Comparison of ENCODE assay signal across 26 cellular contexts in the genomic region with DNA sequence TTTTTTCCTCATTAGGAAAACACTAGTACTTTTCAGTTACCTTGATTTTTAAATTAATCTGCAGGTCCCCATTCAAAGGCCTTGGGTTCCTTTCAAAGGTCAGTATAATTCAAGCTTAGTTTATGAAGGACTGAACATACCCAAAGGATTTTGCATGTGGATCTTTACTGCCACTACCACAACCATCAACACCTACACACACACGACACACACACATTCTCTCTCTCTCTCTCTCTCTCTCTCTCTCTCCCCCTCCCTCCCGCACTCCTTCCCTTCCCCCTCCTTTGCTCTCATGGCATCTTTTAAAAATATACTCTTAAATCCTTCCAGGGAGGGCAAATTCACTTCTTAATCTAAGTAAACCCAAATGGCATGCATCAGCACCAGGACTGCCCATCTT. TPM values are rescaled to one million over a fixed set of nuclear protein-coding genes. Genes with fewer than 3 reads are reported as not detected.
A peak's percentile ranks its signal among the peaks of the same experiment; 100 is the strongest.
DNase-seq lines count a peak whose midpoint lies in the region; ATAC-seq and TF ChIP-seq lines count a peak whose summit lies in the region.
"Had no signal": no experiment of that assay in that cellular context is flagged by ENCODE, and none has a peak within 500 bp of the region (broad histone marks: within the 10 kb centered on the region; RNA-seq: fewer than 3 reads in every experiment).

No MANE protein-coding gene starts in this region.

- DNase-seq in activated CD4-positive, alpha-beta T cell treated with anti-CD3 and anti-CD28 coated beads, Interleukin-2, amount 10 ng/mL, durations not matched to agents 24 days and 14 days, result no peak
- no peak for DNase-seq in activated CD4-positive, alpha-beta T cell treated with anti-CD3 and anti-CD28 coated beads for 1 hour
- DNase-seq in CD4-positive, CD25-positive, alpha-beta regulatory T cell, result no peak
- no peak for DNase-seq in activated CD4-positive, alpha-beta memory T cell treated with anti-CD3 and anti-CD28 coated beads for 36 hours
- no peak for DNase-seq in naive thymus-derived CD4-positive, alpha-beta T cell
- no peak for DNase-seq in AML-193 (lab: John Stamatoyannopoulos, UW)
- no peak for DNase-seq in ACHN
- DNase-seq in body of pancreas, result no peak
- DNase-seq: activated T-cell treated with anti-CD3 and anti-CD28 coated beads, Interleukin-2, amount 50 U/mL, for 48 hours; BE2C; central memory CD4-positive, alpha-beta T cell; DMS79; esophagus squamous epithelium; foreskin melanocyte; GDM1; H7; mammary epithelial cell; NCI-H1436; NCI-H2107; NCI-H748 treated with DMSO at 0.1 percent for 48 hours; stomach; T-cell; tibial artery had no signal

- H3K4me1 Mint-ChIP-seq in activated CD4-positive, alpha-beta T cell treated with anti-CD3 and anti-CD28 coated beads, Interleukin-2, amount 10 ng/mL, durations not matched to agents 24 days and 14 days, result peaks cover 66% of the 10 kb centered on the region
- peaks cover 25 to 42% (median 40%) of the 10 kb centered on the region in 4 donors for H3K4me1 Mint-ChIP-seq in CD4-positive, CD25-positive, alpha-beta regulatory T cell
- H3K4me1 Mint-ChIP-seq in activated CD4-positive, alpha-beta memory T cell treated with anti-CD3 and anti-CD28 coated beads for 36 hours (ENCODE audit: low read depth), result peaks cover 69% of the 10 kb centered on the region
- H3K4me1 Mint-ChIP-seq in naive thymus-derived CD4-positive, alpha-beta T cell, result peaks cover 31 to 75% (median 66%) of the 10 kb centered on the region in 7 donors

- H3K27me3 ChIP-seq in CD4-positive, CD25-positive, alpha-beta regulatory T cell (ENCODE audit: control insufficient read depth, insufficient read depth, low read length), result no peaks in the 10 kb centered on the region
- H3K27me3 ChIP-seq in naive thymus-derived CD4-positive, alpha-beta T cell (ENCODE audit: control insufficient read depth in 2 of 2, insufficient read depth in 2 of 2, low read length in 2 of 2), result no peaks in the 10 kb centered on the region
- no peaks in the 10 kb centered on the region for H3K27me3 ChIP-seq in body of pancreas
- H3K27me3 ChIP-seq: BE2C, esophagus squamous epithelium, SJSA1, stomach, tibial artery had no signal

- TF ChIP-seq CTCF in body of pancreas (IDR thresholded peaks at IDR 0.05), result no peak

- WGBS in body of pancreas, 2 donors, result 88 to 96% methylated on average over 2 of the region's 2 CpGs

- POLR2A ChIA-PET in activated CD4-positive, alpha-beta memory T cell treated with anti-CD3 and anti-CD28 coated beads for 36 hours (lab: Charles Lee), result interaction anchor here (0.7 kb wide), 1 partner anchor 204 kb away, joined by 3 read pairs; no protein-coding TSS in a partner anchor
- POLR2A ChIA-PET in naive thymus-derived CD4-positive, alpha-beta T cell (lab: Charles Lee), result interaction anchor here (0.6 kb wide), 1 partner anchor 123 kb away, joined by 3 read pairs; no protein-coding TSS in a partner anchor

- peaks cover 4% of the 10 kb centered on the region for H3K9me3 Mint-ChIP-seq in activated CD4-positive, alpha-beta T cell treated with anti-CD3 and anti-CD28 coated beads, Interleukin-2, amount 10 ng/mL, durations not matched to agents 24 days and 14 days
- no peaks in the 10 kb centered on the region for H3K9me3 Mint-ChIP-seq in CD4-positive, CD25-positive, alpha-beta regulatory T cell
- H3K9me3 Mint-ChIP-seq in activated CD4-positive, alpha-beta memory T cell treated with anti-CD3 and anti-CD28 coated beads for 36 hours, result no peaks in the 10 kb centered on the region
- no peaks in the 10 kb centered on the region for H3K9me3 Mint-ChIP-seq in naive thymus-derived CD4-positive, alpha-beta T cell
- H3K9me3 Mint-ChIP-seq: activated naive CD4-positive, alpha-beta T cell treated with anti-CD3 and anti-CD28 coated beads, Interleukin-2, amount 50 U/mL, for 24 hours; T-cell had no signal

- peaks cover 8% of the 10 kb centered on the region for H3K4me1 ChIP-seq in CD4-positive, CD25-positive, alpha-beta regulatory T cell (ENCODE audit: control insufficient read depth, insufficient read depth, low read length, poor library complexity, severe bottlenecking)
- peaks cover 7 to 10% of the 10 kb centered on the region in 2 donors for H3K4me1 ChIP-seq in naive thymus-derived CD4-positive, alpha-beta T cell (ENCODE audit: control insufficient read depth in 2 of 2, insufficient read depth in 2 of 2, low read length in 2 of 2)
- peaks cover 14% of the 10 kb centered on the region for H3K4me1 ChIP-seq in body of pancreas
- H3K4me1 ChIP-seq: SJSA1 had no signal

- in situ Hi-C loops in ACHN (cut with HindIII; ENCODE audit: low pct_ligation_motif_present, low pct_unique_long_range_greater_than_20kb, low sequenced_read_pairs), result no loop called here

- H3K4me3 ChIP-seq in CD4-positive, CD25-positive, alpha-beta regulatory T cell (ENCODE audit: low read depth, low read length), result no peak overlapping the region
- no peak overlapping the region for H3K4me3 ChIP-seq in naive thymus-derived CD4-positive, alpha-beta T cell (ENCODE audit: low read length)
- H3K4me3 ChIP-seq in body of pancreas, result no peak overlapping the region
- H3K4me3 ChIP-seq: esophagus squamous epithelium, SJSA1, stomach, tibial artery had no signal

- H3K27ac Mint-ChIP-seq in activated CD4-positive, alpha-beta T cell treated with anti-CD3 and anti-CD28 coated beads, Interleukin-2, amount 10 ng/mL, durations not matched to agents 24 days and 14 days, result peak overlapping the region; percentile 67
- H3K27ac Mint-ChIP-seq in CD4-positive, CD25-positive, alpha-beta regulatory T cell, result peak overlapping the region in 2 of 3 donors; percentile 26 to 37
- peak overlapping the region; percentile 16 for H3K27ac Mint-ChIP-seq in activated CD4-positive, alpha-beta memory T cell treated with anti-CD3 and anti-CD28 coated beads for 36 hours
- H3K27ac Mint-ChIP-seq in naive thymus-derived CD4-positive, alpha-beta T cell, result peak overlapping the region in 7 of 9 donors; percentile 4 to 61 (median 25)

- H3K9me3 ChIP-seq in CD4-positive, CD25-positive, alpha-beta regulatory T cell (ENCODE audit: control insufficient read depth in 2 of 2, low read length in 2 of 2), result no peaks in the 10 kb centered on the region
- no peaks in the 10 kb centered on the region for H3K9me3 ChIP-seq in naive thymus-derived CD4-positive, alpha-beta T cell (ENCODE audit: control insufficient read depth in 2 of 3, low read length in 3 of 3)
- H3K9me3 ChIP-seq in body of pancreas, result no peaks in the 10 kb centered on the region
- H3K9me3 ChIP-seq: BE2C, esophagus squamous epithelium, SJSA1, stomach, tibial artery had no signal

- ATAC-seq in CD4-positive, CD25-positive, alpha-beta regulatory T cell (ENCODE audit: low read depth in 2 of 2), result no peak
- ATAC-seq in naive thymus-derived CD4-positive, alpha-beta T cell, result no peak
- no peak for ATAC-seq in body of pancreas
- ATAC-seq: T-cell had no signal

- TF ChIP-seq POLR2A in body of pancreas (IDR thresholded peaks at IDR 0.05), result no peak

- peaks cover 38% of the 10 kb centered on the region for H3K36me3 ChIP-seq in CD4-positive, CD25-positive, alpha-beta regulatory T cell (ENCODE audit: control insufficient read depth, insufficient read depth, low read length)
- H3K36me3 ChIP-seq in naive thymus-derived CD4-positive, alpha-beta T cell (ENCODE audit: control insufficient read depth in 2 of 3, insufficient read depth in 3 of 3, low read length in 3 of 3), result peaks cover 6 to 40% (median 18%) of the 10 kb centered on the region in 3 experiments
- peaks cover 7 to 18% of the 10 kb centered on the region in 2 donors for H3K36me3 ChIP-seq in body of pancreas (replicated peaks in 1 of 2; ENCODE audit: insufficient read depth in 1 of 2, low read depth in 2 of 2)

- H3K27ac ChIP-seq in CD4-positive, CD25-positive, alpha-beta regulatory T cell (ENCODE audit: insufficient read depth, low read length, poor library complexity, severe bottlenecking), result no peak overlapping the region
- no peak overlapping the region for H3K27ac ChIP-seq in naive thymus-derived CD4-positive, alpha-beta T cell (ENCODE audit: low read depth, low read length)
- no peak overlapping the region for H3K27ac ChIP-seq in body of pancreas
- H3K27ac ChIP-seq: esophagus squamous epithelium, KMS-11, SJSA1, stomach, tibial artery had no signal

- no peak overlapping the region for H3K4me3 Mint-ChIP-seq in activated CD4-positive, alpha-beta T cell treated with anti-CD3 and anti-CD28 coated beads, Interleukin-2, amount 10 ng/mL, durations not matched to agents 24 days and 14 days
- peak overlapping the region in 1 of 4 donors; percentile 49 for H3K4me3 Mint-ChIP-seq in CD4-positive, CD25-positive, alpha-beta regulatory T cell
- H3K4me3 Mint-ChIP-seq in activated CD4-positive, alpha-beta memory T cell treated with anti-CD3 and anti-CD28 coated beads for 36 hours, result no peak overlapping the region
- H3K4me3 Mint-ChIP-seq in naive thymus-derived CD4-positive, alpha-beta T cell, result no peak overlapping the region
- H3K4me3 Mint-ChIP-seq: activated naive CD4-positive, alpha-beta T cell treated with anti-CD3 and anti-CD28 coated beads, Interleukin-2, amount 50 U/mL, for 24 hours; T-cell had no signal

- CTCF ChIA-PET in activated CD4-positive, alpha-beta memory T cell treated with anti-CD3 and anti-CD28 coated beads for 36 hours (lab: Charles Lee), result no interaction called here
- CTCF ChIA-PET in naive thymus-derived CD4-positive, alpha-beta T cell (lab: Charles Lee), result no interaction called here

- intact Hi-C loops in activated CD4-positive, alpha-beta T cell treated with anti-CD3 and anti-CD28 coated beads, Interleukin-2, amount 10 ng/mL, durations not matched to agents 24 days and 14 days (cut with micrococcal nuclease), result no loop called here
- intact Hi-C loops in activated CD4-positive, alpha-beta memory T cell treated with anti-CD3 and anti-CD28 coated beads for 36 hours (cut with micrococcal nuclease), result no loop called here
- intact Hi-C loops in naive thymus-derived CD4-positive, alpha-beta T cell (cut with micrococcal nuclease), result loop anchor here in 1 of 2 donors (1.0 kb wide), 1 partner anchor 9 kb away; no protein-coding TSS in a partner anchor
- intact Hi-C loops in body of pancreas (cut with DNase I), result no loop called here

- no peaks in the 10 kb centered on the region for H3K27me3 Mint-ChIP-seq in activated CD4-positive, alpha-beta T cell treated with anti-CD3 and anti-CD28 coated beads, Interleukin-2, amount 10 ng/mL, durations not matched to agents 24 days and 14 days
- H3K27me3 Mint-ChIP-seq in CD4-positive, CD25-positive, alpha-beta regulatory T cell, result no peaks in the 10 kb centered on the region
- H3K27me3 Mint-ChIP-seq in activated CD4-positive, alpha-beta memory T cell treated with anti-CD3 and anti-CD28 coated beads for 36 hours, result no peaks in the 10 kb centered on the region
- H3K27me3 Mint-ChIP-seq in naive thymus-derived CD4-positive, alpha-beta T cell, result no peaks in the 10 kb centered on the region
- H3K27me3 Mint-ChIP-seq: activated naive CD4-positive, alpha-beta T cell treated with anti-CD3 and anti-CD28 coated beads, Interleukin-2, amount 50 U/mL, for 24 hours; T-cell had no signal

- peaks cover 68% of the 10 kb centered on the region for H3K36me3 Mint-ChIP-seq in activated CD4-positive, alpha-beta T cell treated with anti-CD3 and anti-CD28 coated beads, Interleukin-2, amount 10 ng/mL, durations not matched to agents 24 days and 14 days (ENCODE audit: low read depth)
- peaks cover 45% of the 10 kb centered on the region for H3K36me3 Mint-ChIP-seq in CD4-positive, CD25-positive, alpha-beta regulatory T cell
- H3K36me3 Mint-ChIP-seq in activated CD4-positive, alpha-beta memory T cell treated with anti-CD3 and anti-CD28 coated beads for 36 hours, result peaks cover 79% of the 10 kb centered on the region
- peaks cover 6 to 50% (median 30%) of the 10 kb centered on the region in 5 donors for H3K36me3 Mint-ChIP-seq in naive thymus-derived CD4-positive, alpha-beta T cell

RNA-seq across cellular contexts. Expression of a gene that starts 28.8 kb away (rescaled TPM):
- 175 and 181 TPM in 2 replicates for total RNA-seq in activated CD4-positive, alpha-beta T cell treated with anti-CD3 and anti-CD28 coated beads, Interleukin-2, amount 10 ng/mL, durations not matched to agents 24 days and 14 days
- total RNA-seq in CD4-positive, CD25-positive, alpha-beta regulatory T cell, result 123 TPM
- polyA plus RNA-seq in CD4-positive, CD25-positive, alpha-beta regulatory T cell, result 10 to 100 TPM; 48.2 to 62.3 (median 57.5) TPM
- total RNA-seq in activated CD4-positive, alpha-beta memory T cell treated with anti-CD3 and anti-CD28 coated beads for 36 hours, result 100 to 1,000 TPM; 283 to 287 TPM
- total RNA-seq in naive thymus-derived CD4-positive, alpha-beta T cell, result 100 to 1,000 TPM in 4 of 5 experiments, 10 to 100 TPM in 1; 88.8 to 358 (median 143) TPM
- 10 to 100 TPM; 75.1 to 98.4 TPM for polyA plus RNA-seq in naive thymus-derived CD4-positive, alpha-beta T cell
- 10 to 100 TPM; 36.8 to 66.9 TPM for total RNA-seq in body of pancreas

RNA-seq across cellular contexts. Expression of a gene that starts 38.1 kb away (rescaled TPM):
- total RNA-seq in activated CD4-positive, alpha-beta T cell treated with anti-CD3 and anti-CD28 coated beads, Interleukin-2, amount 10 ng/mL, durations not matched to agents 24 days and 14 days, result 12.1 and 12.3 TPM in 2 replicates
- total RNA-seq in CD4-positive, CD25-positive, alpha-beta regulatory T cell, result 3.9 TPM
- polyA plus RNA-seq in CD4-positive, CD25-positive, alpha-beta regulatory T cell, result 1 to 10 TPM; 3.9 to 4.7 (median 4.2) TPM
- total RNA-seq in activated CD4-positive, alpha-beta memory T cell treated with anti-CD3 and anti-CD28 coated beads for 36 hours, result 1 to 10 TPM; 9.1 TPM
- 1 to 10 TPM; 3.5 to 8.7 (median 5.1) TPM for total RNA-seq in naive thymus-derived CD4-positive, alpha-beta T cell
- 1 to 10 TPM; 6.3 to 6.5 TPM for polyA plus RNA-seq in naive thymus-derived CD4-positive, alpha-beta T cell
- 1 to 10 TPM in 1 of 2 donors, under 1 TPM in 1; 0.66 to 2.6 TPM for total RNA-seq in body of pancreas

Comparison
In these comparisons a context has a peak if more than half of its experiments do, and no peak if none do; other contexts are left out.
1. H3K27ac Mint-ChIP-seq: peak in every context shown above with its lines; median percentile 67 in activated CD4-positive, alpha-beta T cell treated with anti-CD3 and anti-CD28 coated beads, Interleukin-2, amount 10 ng/mL, durations not matched to agents 24 days and 14 days; 32 in CD4-positive, CD25-positive, alpha-beta regulatory T cell; 25 in naive thymus-derived CD4-positive, alpha-beta T cell; 16 in activated CD4-positive, alpha-beta memory T cell treated with anti-CD3 and anti-CD28 coated beads for 36 hours.